9 cellular contexts compared by ENCODE assay signal in the genomic region with DNA sequence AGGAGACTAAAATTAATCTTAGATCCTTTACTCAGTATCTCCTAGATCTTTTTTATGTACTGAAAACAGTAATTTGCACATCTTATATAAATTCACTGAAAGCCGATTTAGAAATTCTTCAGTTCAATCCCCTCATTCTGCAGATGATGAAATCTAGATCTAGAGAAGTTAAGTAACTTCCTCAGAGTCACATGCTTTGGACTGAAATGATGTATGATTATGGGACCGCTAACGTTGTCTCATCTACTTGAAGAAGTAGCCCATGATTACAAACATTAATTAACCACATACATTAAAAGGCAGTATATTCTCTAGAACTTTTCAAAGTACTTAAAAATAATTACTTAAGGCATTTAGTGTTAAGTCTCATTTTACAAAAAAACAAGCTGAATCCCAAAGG. TPM values are rescaled to one million over a fixed set of nuclear protein-coding genes. Genes with fewer than 3 reads are reported as not detected.
DNase-seq lines count a peak whose midpoint lies in the region; ATAC-seq, FAIRE-seq and TF ChIP-seq lines count a peak whose summit lies in the region.
"Had no signal": no experiment of that assay in that cellular context is flagged by ENCODE, and none has a peak within 500 bp of the region (broad histone marks: within the 10 kb centered on the region; RNA-seq: fewer than 3 reads in every experiment).

No MANE protein-coding gene starts in this region.

- H3K9me3 Mint-ChIP-seq in CD4-positive, alpha-beta memory T cell: no peaks in the 10 kb centered on the region
- H3K9me3 Mint-ChIP-seq in chondrocyte (ENCODE audit: low read depth): no peaks in the 10 kb centered on the region
- H3K9me3 Mint-ChIP-seq in natural killer cell: no peaks in the 10 kb centered on the region
- H3K9me3 Mint-ChIP-seq: nephron had no signal

- DNase-seq in CD4-positive, alpha-beta memory T cell: peak in 2 of 5 donors; percentile 47 to 49
- peak; percentile 59 for DNase-seq in NOMO-1 treated with dmso at 0.1 percent for 144 hours (lab: John Stamatoyannopoulos, UW; ENCODE audit: unreplicated experiment)
- no peak for DNase-seq in chondrocyte (ENCODE audit: low spot score)
- DNase-seq in natural killer cell: no peak
- DNase-seq in activated effector memory CD4-positive, alpha-beta T cell treated with anti-CD3 and anti-CD28 coated beads, Interleukin-2, amount 50 U/mL, for 16 hours: no peak
- no peak for DNase-seq in H54 (ENCODE audit: insufficient read length, low spot score)

- TF ChIP-seq CTCF in chondrocyte (IDR thresholded peaks at IDR 0.05) (no peak), natural killer cell (IDR thresholded peaks at IDR 0.05) (no peak)

- no peaks in the 10 kb centered on the region for H3K36me3 ChIP-seq in CD4-positive, alpha-beta memory T cell (ENCODE audit: insufficient read depth, low read length)

- no peak for FAIRE-seq in H54 (lab: Jason Lieb, UNC)

- H3K27me3 ChIP-seq in CD4-positive, alpha-beta memory T cell (ENCODE audit: insufficient read depth, low read length): no peaks in the 10 kb centered on the region

- H3K27ac Mint-ChIP-seq in CD4-positive, alpha-beta memory T cell: peak overlapping the region; percentile 93 to 99 (median 96)
- H3K27ac Mint-ChIP-seq in chondrocyte (ENCODE audit: unreplicated experiment): peak overlapping the region; percentile 23
- peak overlapping the region; percentile 87 to 93 for H3K27ac Mint-ChIP-seq in natural killer cell

- peak overlapping the region; percentile 83 to 98 (median 93) for H3K4me3 Mint-ChIP-seq in CD4-positive, alpha-beta memory T cell
- no peak overlapping the region for H3K4me3 Mint-ChIP-seq in chondrocyte (ENCODE audit: unreplicated experiment)
- peak overlapping the region; percentile 99 for H3K4me3 Mint-ChIP-seq in natural killer cell

- peaks cover 17 to 48% of the 10 kb centered on the region in 2 donors for H3K36me3 Mint-ChIP-seq in CD4-positive, alpha-beta memory T cell
- H3K36me3 Mint-ChIP-seq in chondrocyte (ENCODE audit: low read depth): no peaks in the 10 kb centered on the region
- H3K36me3 Mint-ChIP-seq in natural killer cell: peaks cover 6% of the 10 kb centered on the region

- no peaks in the 10 kb centered on the region for H3K27me3 Mint-ChIP-seq in CD4-positive, alpha-beta memory T cell
- H3K27me3 Mint-ChIP-seq in chondrocyte (ENCODE audit: low read depth): no peaks in the 10 kb centered on the region
- no peaks in the 10 kb centered on the region for H3K27me3 Mint-ChIP-seq in natural killer cell (ENCODE audit: low read depth in 2 of 2)

- POLR2A ChIA-PET in CD4-positive, alpha-beta memory T cell (lab: Charles Lee; ENCODE audit: partially characterized antibody): interaction anchor here (0.8 to 19.9 kb wide), 13 partner anchors 9 to 79 kb away, joined by 3 to 226 read pairs (median 4); partner anchors contain the start of genes ELF1 and WBP4

- peak overlapping the region; percentile 82 for H3K27ac ChIP-seq in CD4-positive, alpha-beta memory T cell (ENCODE audit: low read depth, low read length)

- CTCF ChIA-PET in CD4-positive, alpha-beta memory T cell (lab: Charles Lee; ENCODE audit: partially characterized antibody): interaction anchor here (0.9 to 2.0 kb wide), 6 partner anchors 9 to 80 kb away, joined by 3 to 7 read pairs (median 4); partner anchors contain the start of genes ELF1 and WBP4

- H3K4me3 ChIP-seq in CD4-positive, alpha-beta memory T cell (ENCODE audit: low read length in 2 of 2): peak overlapping the region; percentile 76 to 90

- H3K4me1 Mint-ChIP-seq in CD4-positive, alpha-beta memory T cell: peaks cover 43 to 65% (median 52%) of the 10 kb centered on the region in 4 donors
- H3K4me1 Mint-ChIP-seq in chondrocyte (ENCODE audit: low read depth) (peaks cover 45% of the 10 kb centered on the region), natural killer cell (peaks cover 90 to 91% of the 10 kb centered on the region in 2 donors)

- peaks cover 50% of the 10 kb centered on the region for H3K4me1 ChIP-seq in CD4-positive, alpha-beta memory T cell (ENCODE audit: insufficient read depth, low read length)

- intact Hi-C loops in CD4-positive, alpha-beta memory T cell (cut with micrococcal nuclease): loop anchor here (2.0 to 10.0 kb wide), 4 partner anchors 23 to 317 kb away; partner anchors contain the start of genes FOXO1 and MTRF1
- intact Hi-C loops in natural killer cell (cut with micrococcal nuclease): loop anchor here (5.0 kb wide), 1 partner anchor 59 kb away; no protein-coding TSS in a partner anchor

- no peaks in the 10 kb centered on the region for H3K9me3 ChIP-seq in CD4-positive, alpha-beta memory T cell (ENCODE audit: control insufficient read depth in 1 of 2, low read length in 2 of 2)

- TF ChIP-seq POLR2A in H54 (IDR thresholded peaks at IDR 0.05; ENCODE audit: low read depth, low read length): no peak

- ATAC-seq in natural killer cell: peak; percentile 24 to 49 (median 27)
- no peak for ATAC-seq in GM21737 (IDR thresholded peaks at IDR 0.05; ENCODE audit: unreplicated experiment)
- ATAC-seq in HG03442 (IDR thresholded peaks at IDR 0.05; ENCODE audit: unreplicated experiment): no peak

RNA-seq across cellular contexts. Expression of gene ELF1, which starts 37.8 kb away (rescaled TPM):
- total RNA-seq in CD4-positive, alpha-beta memory T cell: 100 to 1,000 TPM; 188 to 192 TPM
- polyA plus RNA-seq in CD4-positive, alpha-beta memory T cell: 100 to 1,000 TPM; 136 to 149 TPM
- total RNA-seq in chondrocyte: 45.7 to 46.7 TPM (median 45.8 TPM) in 3 replicates
- 100 to 1,000 TPM; 174 to 216 (median 193) TPM for total RNA-seq in natural killer cell

Comparison
In these comparisons a context has a peak if more than half of its experiments do, and no peak if none do; other contexts are left out.
1. H3K27ac Mint-ChIP-seq: peak in every context shown above with its lines; median percentile 96 in CD4-positive, alpha-beta memory T cell; 90 in natural killer cell; 23 in chondrocyte.
2. ATAC-seq: peak in natural killer cell (3 of 3); none in GM21737 (single experiment) and HG03442 (single experiment).